In genomic region chr1:226061793-226062557, GRCh38 we compare ENCODE assay signal across 8 cellular contexts. TPM values are rescaled to one million over a fixed set of nuclear protein-coding genes. Genes with fewer than 3 reads are reported as not detected.
DNase-seq lines count a peak whose midpoint lies in the region; ATAC-seq lines count a peak whose summit lies in the region.

No MANE protein-coding gene starts in this region.

- ATAC-seq in GM19328 (IDR thresholded peaks at IDR 0.05; ENCODE audit: unreplicated experiment): peak; percentile 49
- ATAC-seq in HG03378 (IDR thresholded peaks at IDR 0.05; ENCODE audit: unreplicated experiment): peak; percentile 39
- ATAC-seq in esophagus mucosa: peak; percentile 74

- DNase-seq in COLO829 (ENCODE audit: low spot score): peak; percentile 61
- DNase-seq in NCI-H460 (ENCODE audit: extremely low read depth, low read depth): peak; percentile 87
- peak; percentile 36 for DNase-seq in activated T-cell treated with anti-CD3 and anti-CD28 coated beads for 48 hours (ENCODE audit: low read depth)
- DNase-seq in mucosa of gallbladder (ENCODE audit: low spot score): peak; percentile 81
- DNase-seq in superior temporal gyrus (ENCODE audit: extremely low spot score): peak; percentile 77

RNA-seq across cellular contexts. Expression of gene H3-3A, which starts 0.5 kb away (rescaled TPM):
- total RNA-seq in NCI-H460 (2014; rRNA removed; shearing (Covaris generic)): 423 and 472 TPM in 2 replicates
- polyA plus RNA-seq in NCI-H460 (2014; cell fraction: nucleus; rRNA removed): 311 and 341 TPM in 2 replicates
- total RNA-seq in esophagus mucosa (457 TPM), mucosa of gallbladder (492 TPM)

Comparison
In these comparisons a context has a peak if more than half of its experiments do, and no peak if none do; other contexts are left out.
1. Peak in every context shown above with its lines: DNase-seq and ATAC-seq.
2. DNase-seq: peak in every context shown above with its lines; median percentile 87 in NCI-H460; 81 in mucosa of gallbladder; 77 in superior temporal gyrus; 61 in COLO829; 36 in activated T-cell treated with anti-CD3 and anti-CD28 coated beads for 48 hours.